ENCODE assay signal across 11 cellular contexts in genomic region chr2:190637331-190637734, GRCh38. TPM values are rescaled to one million over a fixed set of nuclear protein-coding genes. Genes with fewer than 3 reads are reported as not detected.
DNase-seq lines count a peak whose midpoint lies in the region; ATAC-seq, FAIRE-seq and TF ChIP-seq lines count a peak whose summit lies in the region.
"Had no signal": no experiment of that assay in that cellular context is flagged by ENCODE, and none has a peak within 500 bp of the region (broad histone marks: within the 10 kb centered on the region; RNA-seq: fewer than 3 reads in every experiment).

No MANE protein-coding gene starts in this region.

- dilution Hi-C loops in endothelial cell of umbilical vein (cut with MboI; ENCODE audit: extremely low pct_ligation_motif_present, low sequenced_read_pairs) = no loop called here

- H3K79me2 ChIP-seq in Karpas-422 (ENCODE audit: low read length) (no peaks in the 10 kb centered on the region), endothelial cell of umbilical vein (ENCODE audit: control insufficient read depth, insufficient read depth, low read length) (no peaks in the 10 kb centered on the region)

- H3K9ac ChIP-seq in Karpas-422 (ENCODE audit: low read length) = 0 out of 2 replicates have a peak overlapping the region, but pooled peaks have one; percentile 15
- H3K9ac ChIP-seq in endothelial cell of umbilical vein (replicated peaks; ENCODE audit: extremely low read depth, insufficient read depth, low read length) = no peak overlapping the region

- H3K9me1 ChIP-seq in endothelial cell of umbilical vein (replicated peaks; ENCODE audit: control insufficient read depth, extremely low read depth, insufficient read depth, low read length) = no peaks in the 10 kb centered on the region

- H3K27me3 ChIP-seq in A673 (replicated peaks; ENCODE audit: insufficient read depth, low read depth, low read length, poor library complexity) = no peaks in the 10 kb centered on the region
- H3K27me3 ChIP-seq in Karpas-422 (ENCODE audit: low read length) = no peaks in the 10 kb centered on the region
- H3K27me3 ChIP-seq in endothelial cell of umbilical vein (ENCODE audit: control insufficient read depth in 2 of 2, insufficient read depth in 2 of 2, low read length in 2 of 2) = no peaks in the 10 kb centered on the region

- TF ChIP-seq CTCF in A673 (conservative IDR thresholded peaks at IDR 0.05; ENCODE audit: low read depth, low read length) = no peak
- no peak for TF ChIP-seq CTCF in endothelial cell of umbilical vein (IDR thresholded peaks at IDR 0.05; ENCODE audit: extremely low read depth in 1 of 2, insufficient read depth in 1 of 2, low read depth in 1 of 2, low read length in 2 of 2)
- TF ChIP-seq CTCF in nephron (IDR thresholded peaks at IDR 0.05; ENCODE audit: unreplicated experiment in 3 of 3) = no peak

- peaks cover 26% of the 10 kb centered on the region for H3K4me1 Mint-ChIP-seq in nephron

- no peak overlapping the region for H3K4me3 Mint-ChIP-seq in nephron

- no peaks in the 10 kb centered on the region for H3K36me3 Mint-ChIP-seq in nephron (ENCODE audit: low read depth)

- no TSS peak for BruUV-seq in A673 (replicated peaks; lab: Mats Ljungman, UMichigan)
- BruUV-seq in endothelial cell of umbilical vein (replicated peaks; lab: Mats Ljungman, UMichigan) = no TSS peak

- peak overlapping the region; percentile 13 for H3K27ac ChIP-seq in A673 (ENCODE audit: low read depth, low read length, poor library complexity, severe bottlenecking)
- H3K27ac ChIP-seq in Karpas-422 (ENCODE audit: low read length) = no peak overlapping the region
- no peak overlapping the region for H3K27ac ChIP-seq in endothelial cell of umbilical vein (ENCODE audit: insufficient read depth, low read depth, low read length)

- H3K27me3 Mint-ChIP-seq in nephron (ENCODE audit: low read depth) = no peaks in the 10 kb centered on the region

- no peak for DNase-seq in A673 (ENCODE audit: low spot score)
- no peak for DNase-seq in Karpas-422
- peak; percentile 35 for DNase-seq in endothelial cell of umbilical vein (ENCODE audit: low read depth, low spot score)
- no peak for DNase-seq in NCI-H82 (lab: John Stamatoyannopoulos, UW)
- DNase-seq in NCI-H82 treated with DMSO at 0.1 percent for 48 hours (lab: John Stamatoyannopoulos, UW; ENCODE audit: unreplicated experiment) = no peak
- DNase-seq in iPS-NIHi7 (ENCODE audit: extremely low spot score) = no peak
- DNase-seq: activated CD4-positive, alpha-beta T cell treated with anti-CD3 and anti-CD28 coated beads, Interleukin-2, amount 50 U/mL, for 1 hour; COR-L47; MM.1S had no signal

- no peak for ATAC-seq in GM21526 (IDR thresholded peaks at IDR 0.05; ENCODE audit: low FRiP score, unreplicated experiment)

- H3K4me2 ChIP-seq in Karpas-422 (ENCODE audit: low read depth, low read length, poor library complexity, severe bottlenecking) = no peak overlapping the region
- H3K4me2 ChIP-seq in endothelial cell of umbilical vein (ENCODE audit: insufficient read depth, low read length) = no peak overlapping the region

- CTCF ChIA-PET in A673 (lab: Charles Lee) (no interaction called here), endothelial cell of umbilical vein (lab: Charles Lee) (interaction anchor here (0.7 to 1.2 kb wide), 2 partner anchors 9 to 13 kb away, joined by 3 to 5 read pairs; no protein-coding TSS in a partner anchor)

- no peaks in the 10 kb centered on the region for H3K9me3 ChIP-seq in A673 (ENCODE audit: low read depth, low read length, poor library complexity, severe bottlenecking)
- no peaks in the 10 kb centered on the region for H3K9me3 ChIP-seq in Karpas-422 (ENCODE audit: low read length)
- H3K9me3 ChIP-seq in endothelial cell of umbilical vein (replicated peaks; ENCODE audit: control insufficient read depth, insufficient read depth, low read length) = no peaks in the 10 kb centered on the region

- no peak for FAIRE-seq in endothelial cell of umbilical vein (lab: Jason Lieb, UNC)

- H3K4me3 ChIP-seq in A673 (ENCODE audit: low read depth, low read length, poor library complexity, severe bottlenecking) (no peak overlapping the region), Karpas-422 (ENCODE audit: low read length) (no peak overlapping the region), endothelial cell of umbilical vein (replicated peaks in 1 of 3; ENCODE audit: insufficient read depth in 1 of 3, low read depth in 1 of 3, low read length in 3 of 3) (no peak overlapping the region)

- H2AFZ ChIP-seq in Karpas-422 (ENCODE audit: low read length) (0 out of 2 replicates have a peak overlapping the region, but pooled peaks have one; percentile 44), endothelial cell of umbilical vein (ENCODE audit: low read depth, low read length) (peak overlapping the region; percentile 52)

- H3K27ac Mint-ChIP-seq in nephron = peak overlapping the region; percentile 64 to 68 (median 67)

- TF ChIP-seq POLR2A in endothelial cell of umbilical vein (IDR thresholded peaks at IDR 0.05; ENCODE audit: low read depth, low read length) = no peak

- no peaks in the 10 kb centered on the region for H4K20me1 ChIP-seq in Karpas-422 (ENCODE audit: insufficient read depth, low read depth, low read length)
- no peaks in the 10 kb centered on the region for H4K20me1 ChIP-seq in endothelial cell of umbilical vein (replicated peaks; ENCODE audit: control insufficient read depth, extremely low read depth, insufficient read depth, low read length)

- no peaks in the 10 kb centered on the region for H3K9me3 Mint-ChIP-seq in nephron

- no peaks in the 10 kb centered on the region for H3K9me2 ChIP-seq in Karpas-422 (replicated peaks; ENCODE audit: insufficient read depth, low read length)

- POLR2A ChIA-PET in A673 (lab: Charles Lee; ENCODE audit: low non-redundant PET) (no interaction called here), endothelial cell of umbilical vein (lab: Charles Lee) (no interaction called here)

- intact Hi-C loops in A673 (cut with micrococcal nuclease; ENCODE audit: unreplicated experiment) = no loop called here
- intact Hi-C loops in endothelial cell of umbilical vein (cut with micrococcal nuclease) = loop anchor here (2.0 kb wide), 1 partner anchor 45 kb away; no protein-coding TSS in a partner anchor

- H3K36me3 ChIP-seq in A673 (ENCODE audit: insufficient read depth, low read length, poor library complexity, severe bottlenecking) (no peaks in the 10 kb centered on the region), Karpas-422 (ENCODE audit: insufficient read depth, low read length) (no peaks in the 10 kb centered on the region), endothelial cell of umbilical vein (ENCODE audit: control insufficient read depth in 2 of 2, extremely low read depth in 1 of 2, insufficient read depth in 2 of 2, low read length in 2 of 2) (no peaks in the 10 kb centered on the region)

- H3K4me1 ChIP-seq in A673 (ENCODE audit: insufficient read depth, low read length, poor library complexity, severe bottlenecking) = peaks cover 24% of the 10 kb centered on the region
- peaks cover 14% of the 10 kb centered on the region for H3K4me1 ChIP-seq in Karpas-422 (ENCODE audit: low read length)
- H3K4me1 ChIP-seq in endothelial cell of umbilical vein (ENCODE audit: control insufficient read depth, extremely low read depth, insufficient read depth, low read length) = peaks cover 12% of the 10 kb centered on the region

TF ChIP-seq in endothelial cell of umbilical vein, 7 proteins besides CTCF, POLR2A, EP300 and RAD21:
- TF ChIP-seq MAX (IDR thresholded peaks at IDR 0.05; ENCODE audit: insufficient read depth, insufficient read length) (no peak), EZH2 (IDR thresholded peaks at IDR 0.05; ENCODE audit: borderline replicate concordance, low read depth, low read length, severe bottlenecking) (no peak), POLR2AphosphoS5 (IDR thresholded peaks at IDR 0.05; ENCODE audit: insufficient read depth, low read depth, low read length) (no peak)

RNA-seq across cellular contexts. Expression of gene NAB1, which starts 11.6 kb away (rescaled TPM):
- total RNA-seq in A673 (2021) (29.8 and 32.6 TPM in 2 replicates), endothelial cell of umbilical vein (25.2 and 36.1 TPM in 2 replicates)
- total RNA-seq in Karpas-422 (2014; rRNA removed; shearing (Covaris generic); ENCODE audit: low replicate concordance) = 15.7 and 19.6 TPM in 2 replicates
- polyA plus RNA-seq in endothelial cell of umbilical vein = 7.2 and 7.5 TPM in 2 replicates
- 10.1 and 11.8 TPM in 2 replicates for polyA plus RNA-seq in endothelial cell of umbilical vein (2011; cell fraction: cytosol; rRNA removed)
- 64.7 and 67.8 TPM in 2 replicates for polyA plus RNA-seq in endothelial cell of umbilical vein (2011; cell fraction: nucleus; rRNA removed)
- polyA plus RNA-seq in endothelial cell of umbilical vein (2012) = 17.6 and 21.5 TPM in 2 replicates
- polyA minus RNA-seq in endothelial cell of umbilical vein = 20.2 and 26.9 TPM in 2 replicates
- 30.9 TPM for polyA minus RNA-seq in endothelial cell of umbilical vein (2011; cell fraction: cytosol; rRNA and poly(A)+ RNA removed)
- 14.1 and 18.6 TPM in 2 replicates for polyA minus RNA-seq in endothelial cell of umbilical vein (2011; cell fraction: nucleus; rRNA and poly(A)+ RNA removed)
